In genomic region chr7:74040101-74040790, GRCh38 we compare ENCODE assay signal across 14 cellular contexts. TPM values are rescaled to one million over a fixed set of nuclear protein-coding genes. Genes with fewer than 3 reads are reported as not detected.
A peak's percentile ranks its signal among the peaks of the same experiment; 100 is the strongest.
DNase-seq lines count a peak whose midpoint lies in the region; ATAC-seq and TF ChIP-seq lines count a peak whose summit lies in the region.
"Had no signal": no experiment of that assay in that cellular context is flagged by ENCODE, and none has a peak within 500 bp of the region (broad histone marks: within the 10 kb centered on the region; RNA-seq: fewer than 3 reads in every experiment).

No MANE protein-coding gene starts in this region.

- H2BK12ac ChIP-seq in trophoblast cell (ENCODE audit: low read length) = no peak overlapping the region

- DNase-seq in AG10803 (ENCODE audit: low read depth) (peak; percentile 42), RWPE2 (ENCODE audit: low spot score) (peak; percentile 57), fibroblast of gingiva (ENCODE audit: low read depth) (peak; percentile 69), trophoblast cell (peak; percentile 11 to 14), NCI-H226 (no peak), SK-N-SH (no peak), GM10248 (ENCODE audit: extremely low spot score) (no peak)
- DNase-seq: activated CD8-positive, alpha-beta memory T cell treated with anti-CD3 and anti-CD28 coated beads, Interleukin-2, amount 10 ng/mL, durations not matched to agents 7 days and 5 days; activated naive CD8-positive, alpha-beta T cell treated with anti-CD3 and anti-CD28 coated beads, Interleukin-2, amount 50 U/mL, for 24 hours; CD4-positive, alpha-beta T cell; mesenchymal stem cell; NCI-H2029; stimulated activated CD4-positive, alpha-beta T cell treated with anti-CD3 and anti-CD28 coated beads, Interleukin-4, amount 100 ng/mL, for 24 hours had no signal

- H3K9me3 ChIP-seq in RWPE2 (ENCODE audit: severe bottlenecking) (no peaks in the 10 kb centered on the region), trophoblast cell (ENCODE audit: insufficient read depth, low read depth, low read length) (no peaks in the 10 kb centered on the region), SK-N-SH (no peaks in the 10 kb centered on the region)

- no peak overlapping the region for H3K9ac ChIP-seq in trophoblast cell (ENCODE audit: low read length)
- no peak overlapping the region for H3K9ac ChIP-seq in SK-N-SH

- no peak overlapping the region for H3K18ac ChIP-seq in trophoblast cell (ENCODE audit: low read length)

- ATAC-seq in RWPE2 (ENCODE audit: low read depth) = no peak
- ATAC-seq in GM18868 (IDR thresholded peaks at IDR 0.05; ENCODE audit: unreplicated experiment) = no peak
- ATAC-seq: activated CD8-positive, alpha-beta memory T cell treated with anti-CD3 and anti-CD28 coated beads, Interleukin-2, amount 10 ng/mL, durations not matched to agents 7 days and 5 days; activated naive CD8-positive, alpha-beta T cell treated with anti-CD3 and anti-CD28 coated beads, Interleukin-2, amount 50 U/mL, for 24 hours had no signal

- no peak for TF ChIP-seq RAD21 in SK-N-SH (IDR thresholded peaks at IDR 0.05; ENCODE audit: low read length)

- H3K14ac ChIP-seq in trophoblast cell (ENCODE audit: low read length) = no peak overlapping the region

- WGBS in trophoblast cell (ENCODE audit: extremely low coverage, insufficient coverage, insufficient read length) = no CpG with 5 or more reads among the region's 13 CpGs
- WGBS in SK-N-SH (ENCODE audit: low lambda C conversion rate) = 94% methylated on average over 13 of the region's 13 CpGs

- POLR2A ChIA-PET in SK-N-SH (lab: Yijun Ruan, JAX) = interaction anchor here (1.6 kb wide), 1 partner anchor 14 kb away, joined by 4 read pairs; no protein-coding TSS in a partner anchor
- POLR2A ChIA-PET in GM10248 (lab: Yijun Ruan, JAX) = no interaction called here

- H3K79me1 ChIP-seq in trophoblast cell (ENCODE audit: low read length) = no peaks in the 10 kb centered on the region

- no peak overlapping the region for H3K23ac ChIP-seq in trophoblast cell (ENCODE audit: low read length)

- H3K4me2 ChIP-seq in trophoblast cell (ENCODE audit: low read length) (no peak overlapping the region), SK-N-SH (no peak overlapping the region)

- CTCF ChIA-PET in SK-N-SH (lab: Yijun Ruan, JAX) (interaction anchor here (0.8 to 12.6 kb wide), 3 partner anchors 14 to 434 kb away, joined by 3 to 107 read pairs (median 4); partner anchors contain the start of gene ELN), GM10248 (lab: Yijun Ruan, JAX) (interaction anchor here (6.9 kb wide), 1 partner anchor 14 kb away, joined by 52 read pairs; the partner anchor contains the start of gene ELN)

- no peaks in the 10 kb centered on the region for H3K9me2 ChIP-seq in SK-N-SH

- H4K12ac ChIP-seq in trophoblast cell (ENCODE audit: low read depth, low read length) = no peak overlapping the region

- H3K36me3 ChIP-seq in RWPE2 (ENCODE audit: low read depth) (no peaks in the 10 kb centered on the region), trophoblast cell (ENCODE audit: control insufficient read depth in 1 of 2, insufficient read depth in 2 of 2, low read length in 2 of 2) (no peaks in the 10 kb centered on the region), SK-N-SH (replicated peaks in 1 of 2; ENCODE audit: control insufficient read depth in 1 of 2, insufficient read depth in 2 of 2, low read length in 1 of 2) (no peaks in the 10 kb centered on the region)

- no peak overlapping the region for H3K4ac ChIP-seq in trophoblast cell (ENCODE audit: low read depth, low read length)

- no peaks in the 10 kb centered on the region for H3K27me3 ChIP-seq in RWPE2 (ENCODE audit: insufficient read depth, poor library complexity, severe bottlenecking)
- H3K27me3 ChIP-seq in trophoblast cell (ENCODE audit: insufficient read depth, low read length) = no peaks in the 10 kb centered on the region
- H3K27me3 ChIP-seq in SK-N-SH (ENCODE audit: insufficient read depth) = no peaks in the 10 kb centered on the region

- no peaks in the 10 kb centered on the region for H4K20me1 ChIP-seq in SK-N-SH (ENCODE audit: insufficient read depth)

- TF ChIP-seq CTCF in AG10803 (conservative IDR thresholded peaks at IDR 0.05; ENCODE audit: low read length) = no peak
- TF ChIP-seq CTCF in RWPE2 (IDR thresholded peaks at IDR 0.05; ENCODE audit: poor library complexity, severe bottlenecking) = no peak
- TF ChIP-seq CTCF in SK-N-SH (IDR thresholded peaks at IDR 0.05) = no peak
- TF ChIP-seq CTCF in GM10248 (IDR thresholded peaks at IDR 0.05; ENCODE audit: control extremely low read depth, extremely low read depth, low read depth, missing control alignments) = no peak

- H2BK5ac ChIP-seq in trophoblast cell (ENCODE audit: low read depth, low read length, poor library complexity) = no peak overlapping the region

- H2AFZ ChIP-seq in trophoblast cell (ENCODE audit: insufficient read depth, low read length, poor library complexity) (no peak overlapping the region), SK-N-SH (ENCODE audit: low read depth) (no peak overlapping the region)

- 0 out of 4 replicates have a peak, but pooled peaks of 1 of the 2 experiments have one; percentile 5 for TF ChIP-seq EP300 in SK-N-SH (IDR thresholded peaks at IDR 0.05; ENCODE audit: borderline replicate concordance in 1 of 2, low read depth in 1 of 2, low read length in 1 of 2)

- H2AK5ac ChIP-seq in trophoblast cell (ENCODE audit: low read length) = no peak overlapping the region

- no peak overlapping the region for H2BK120ac ChIP-seq in trophoblast cell (ENCODE audit: insufficient read depth, low read length, poor library complexity)

- H3F3A ChIP-seq in SK-N-SH (replicated peaks; ENCODE audit: insufficient read depth) = peaks cover 11% of the 10 kb centered on the region

- H4K91ac ChIP-seq in trophoblast cell (ENCODE audit: low read depth, low read length) = no peak overlapping the region

- H4K8ac ChIP-seq in trophoblast cell (ENCODE audit: low read depth, low read length) = no peak overlapping the region

- H3K79me2 ChIP-seq in trophoblast cell (ENCODE audit: control insufficient read depth, insufficient read depth, low read length, poor library complexity) = no peaks in the 10 kb centered on the region
- no peaks in the 10 kb centered on the region for H3K79me2 ChIP-seq in SK-N-SH (ENCODE audit: insufficient read depth)

- H3K4me3 ChIP-seq in AG10803 (ENCODE audit: low read length) = no peak overlapping the region
- H3K4me3 ChIP-seq in RWPE2 (ENCODE audit: severe bottlenecking) = no peak overlapping the region
- no peak overlapping the region for H3K4me3 ChIP-seq in trophoblast cell (ENCODE audit: low read depth, low read length)
- no peak overlapping the region for H3K4me3 ChIP-seq in SK-N-SH (ENCODE audit: low read depth in 2 of 2, low read length in 1 of 2)

- H3K27ac ChIP-seq in RWPE2 (ENCODE audit: poor library complexity, severe bottlenecking) (no peak overlapping the region), trophoblast cell (ENCODE audit: low read depth, low read length) (no peak overlapping the region), SK-N-SH (ENCODE audit: low read depth in 2 of 2, low read length in 1 of 2) (peak overlapping the region in 1 of 2 experiments; percentile 99; a peak in 2 of 4 replicates)

- H3K4me1 ChIP-seq in RWPE2 (ENCODE audit: insufficient read depth, poor library complexity, severe bottlenecking) (peaks cover 7% of the 10 kb centered on the region), trophoblast cell (ENCODE audit: control insufficient read depth in 1 of 2, insufficient read depth in 2 of 2, low read length in 2 of 2) (peaks cover 0 to 8% of the 10 kb centered on the region in 2 experiments), SK-N-SH (ENCODE audit: control insufficient read depth in 1 of 2, insufficient read depth in 2 of 2, low read depth in 1 of 2, low read length in 1 of 2) (peaks cover 20 to 73% of the 10 kb centered on the region in 2 experiments)

TF ChIP-seq in SK-N-SH, 30 proteins besides CTCF, POLR2A, EP300 and RAD21 (continues in another document):
- TF ChIP-seq FOSL2 (IDR thresholded peaks at IDR 0.05; ENCODE audit: borderline replicate concordance, low read depth) (no peak), CHD2 (IDR thresholded peaks at IDR 0.05; ENCODE audit: low read length, partially characterized antibody) (no peak), MEF2A (IDR thresholded peaks at IDR 0.05; ENCODE audit: borderline replicate concordance, low read depth) (no peak), EZH2phosphoT487 (IDR thresholded peaks at IDR 0.05; ENCODE audit: borderline replicate concordance, low read depth) (no peak), YY1 (IDR thresholded peaks at IDR 0.05; ENCODE audit: low read depth) (no peak), ELF1 (IDR thresholded peaks at IDR 0.05) (no peak), GABPA (IDR thresholded peaks at IDR 0.05; ENCODE audit: low read depth) (no peak), JUND (IDR thresholded peaks at IDR 0.05) (no peak), RXRA (IDR thresholded peaks at IDR 0.05; ENCODE audit: borderline replicate concordance, low read depth) (no peak), SIN3A (IDR thresholded peaks at IDR 0.05; ENCODE audit: borderline replicate concordance, low read depth, low read length) (no peak)

RNA-seq across cellular contexts. Expression of gene ELN, which starts 12.3 kb away (rescaled TPM):
- polyA plus RNA-seq in trophoblast cell (2013) = 3.1 and 3.2 TPM in 2 replicates
- 8.9 and 12.5 TPM in 2 replicates for polyA plus RNA-seq in SK-N-SH (2012; rRNA removed)
- 3.6 and 6.1 TPM in 2 replicates for polyA plus RNA-seq in SK-N-SH (2012; cell fraction: cytosol; rRNA removed)
- 10.6 and 13.4 TPM in 2 replicates for polyA plus RNA-seq in SK-N-SH (2012; cell fraction: nucleus; rRNA removed)

RNA-seq across cellular contexts. Expression of gene LIMK1, which starts 43.4 kb away (rescaled TPM):
- 23.7 and 23.9 TPM in 2 replicates for polyA plus RNA-seq in trophoblast cell (2013)
- polyA plus RNA-seq in SK-N-SH (2012; rRNA removed) = 64.4 and 86.6 TPM in 2 replicates
- 46.4 and 70.1 TPM in 2 replicates for polyA plus RNA-seq in SK-N-SH (2012; cell fraction: cytosol; rRNA removed)
- 118 and 178 TPM in 2 replicates for polyA plus RNA-seq in SK-N-SH (2012; cell fraction: nucleus; rRNA removed)

Comparison
In these comparisons a context has a peak if more than half of its experiments do, and no peak if none do; other contexts are left out.
1. DNase-seq: peak in AG10803 (single experiment), RWPE2 (single experiment), fibroblast of gingiva (single experiment) and trophoblast cell (2 of 2); none in NCI-H226 (single experiment), SK-N-SH (single experiment) and GM10248 (single experiment).